16 cellular contexts compared by ENCODE assay signal in genomic region chr2:48397846-48398245, GRCh38. TPM values are rescaled to one million over a fixed set of nuclear protein-coding genes. Genes with fewer than 3 reads are reported as not detected.
A peak's percentile ranks its signal among the peaks of the same experiment; 100 is the strongest.
DNase-seq lines count a peak whose midpoint lies in the region; ATAC-seq and TF ChIP-seq lines count a peak whose summit lies in the region.
"Had no signal": no experiment of that assay in that cellular context is flagged by ENCODE, and none has a peak within 500 bp of the region (broad histone marks: within the 10 kb centered on the region; RNA-seq: fewer than 3 reads in every experiment).

No MANE protein-coding gene starts in this region.

- in situ Hi-C loops in G401 (cut with HindIII; ENCODE audit: low sequenced_read_pairs) = no loop called here

- peak; percentile 67 for DNase-seq in G401 (ENCODE audit: low spot score)
- peak; percentile 65 for DNase-seq in NCI-H187 treated with DMSO at 0.1 percent for 48 hours (lab: John Stamatoyannopoulos, UW)
- peak; percentile 69 for DNase-seq in astrocyte of the hippocampus (ENCODE audit: low read depth, low spot score)
- DNase-seq in mesendoderm = peak; percentile 88
- no peak for DNase-seq in GM19238 (ENCODE audit: insufficient read length, low spot score)
- no peak for DNase-seq in tibial artery
- DNase-seq: activated gamma-delta T cell treated with Interleukin-2 at 50 U/mL for 16 hours; body of pancreas; effector memory CD4-positive, alpha-beta T cell; IMR-90; naive B cell; NCI-H526 treated with DMSO at 0.1 percent for 48 hours had no signal

- H3K79me2 ChIP-seq in mesendoderm (ENCODE audit: control insufficient read depth, insufficient read depth, low read length) = no peaks in the 10 kb centered on the region

- H3K27me3 ChIP-seq in mesendoderm (ENCODE audit: insufficient read depth, low read length, poor library complexity) (no peaks in the 10 kb centered on the region), tibial artery (no peaks in the 10 kb centered on the region)
- H3K27me3 ChIP-seq: body of pancreas had no signal

- H3K4me1 ChIP-seq in mesendoderm (ENCODE audit: control insufficient read depth, low read depth, low read length) (peaks cover 5% of the 10 kb centered on the region), tibial artery (no peaks in the 10 kb centered on the region)
- H3K4me1 ChIP-seq: body of pancreas had no signal

- no peak for TF ChIP-seq CTCF in tibial artery (IDR thresholded peaks at IDR 0.05)

- no peak overlapping the region for H4K5ac ChIP-seq in mesendoderm (ENCODE audit: low read length)

- H3K9ac ChIP-seq in mesendoderm (ENCODE audit: low read length) = no peak overlapping the region

- H2BK5ac ChIP-seq in mesendoderm (ENCODE audit: low read length) = no peak overlapping the region

- no peak overlapping the region for H3K4me2 ChIP-seq in mesendoderm (ENCODE audit: low read length)

- no peak overlapping the region for H3K23ac ChIP-seq in mesendoderm (ENCODE audit: low read length)

- no peak overlapping the region for H2BK120ac ChIP-seq in mesendoderm (ENCODE audit: low read depth, low read length)

- H2AK5ac ChIP-seq in mesendoderm (ENCODE audit: low read length) = no peak overlapping the region

- H3K9me3 ChIP-seq in tibial artery = no peaks in the 10 kb centered on the region
- H3K9me3 ChIP-seq: body of pancreas had no signal

- no peak overlapping the region for H2BK15ac ChIP-seq in mesendoderm (replicated peaks; ENCODE audit: low read depth)

- H3K4me3 ChIP-seq in mesendoderm (ENCODE audit: low read length) (no peak overlapping the region), tibial artery (no peak overlapping the region)
- H3K4me3 ChIP-seq: body of pancreas had no signal

- ATAC-seq in GM21529 (IDR thresholded peaks at IDR 0.05; ENCODE audit: unreplicated experiment) (no peak), GM18519 (IDR thresholded peaks at IDR 0.05; ENCODE audit: low FRiP score, unreplicated experiment) (no peak)
- ATAC-seq: body of pancreas, WTC11 had no signal

- H3K27ac ChIP-seq in mesendoderm (ENCODE audit: low read depth, low read length) (no peak overlapping the region), tibial artery (no peak overlapping the region)
- H3K27ac ChIP-seq: body of pancreas, RWPE1 had no signal

- no peak overlapping the region for H3K56ac ChIP-seq in mesendoderm (ENCODE audit: low read length)

- no peak overlapping the region for H3K4ac ChIP-seq in mesendoderm (ENCODE audit: low read depth, low read length)

- H3K79me1 ChIP-seq in mesendoderm (ENCODE audit: low read length) = no peaks in the 10 kb centered on the region

- WGBS in mesendoderm (ENCODE audit: extremely low coverage, insufficient coverage, low lambda C conversion rate) = no CpG with 5 or more reads among the region's 5 CpGs

- H3K36me3 ChIP-seq in mesendoderm (ENCODE audit: control insufficient read depth, insufficient read depth, low read length) = no peaks in the 10 kb centered on the region
- H3K36me3 ChIP-seq in tibial artery = no peaks in the 10 kb centered on the region

- no peak overlapping the region for H4K8ac ChIP-seq in mesendoderm (ENCODE audit: low read depth, low read length)

- no peak overlapping the region for H3K18ac ChIP-seq in mesendoderm (ENCODE audit: low read length)

- intact Hi-C loops in tibial artery (cut with DNase I; ENCODE audit: low total_unique reads) = no loop called here

RNA-seq across cellular contexts. Expression of gene PPP1R21, which starts 42.7 kb away (rescaled TPM):
- total RNA-seq in G401 (2014; rRNA removed; shearing (Covaris generic)) = 12.9 and 31.0 TPM in 2 replicates
- polyA plus RNA-seq in mesendoderm (2013, experiment 1 of 2) = 17.2 TPM
- 18.9 TPM for polyA plus RNA-seq in mesendoderm (2013, experiment 2 of 2)

Comparison
In these comparisons a context has a peak if more than half of its experiments do, and no peak if none do; other contexts are left out.
1. DNase-seq: peak in G401 (single experiment), NCI-H187 treated with DMSO at 0.1 percent for 48 hours (single experiment), astrocyte of the hippocampus (single experiment) and mesendoderm (single experiment); none in GM19238 (single experiment) and tibial artery (0 of 2).